Comparison of ENCODE assay signal across 15 cellular contexts in genomic region chr3:150653110-150653561, GRCh38. TPM values are rescaled to one million over a fixed set of nuclear protein-coding genes. Genes with fewer than 3 reads are reported as not detected.
DNase-seq lines count a peak whose midpoint lies in the region; ATAC-seq, FAIRE-seq and TF ChIP-seq lines count a peak whose summit lies in the region.
"Had no signal": no experiment of that assay in that cellular context is flagged by ENCODE, and none has a peak within 500 bp of the region (broad histone marks: within the 10 kb centered on the region; RNA-seq: fewer than 3 reads in every experiment).

No MANE protein-coding gene starts in this region.

- H3K9me3 ChIP-seq in mesenchymal stem cell (ENCODE audit: control insufficient read depth, low read length) (no peaks in the 10 kb centered on the region), endodermal cell (ENCODE audit: control insufficient read depth, low read length) (no peaks in the 10 kb centered on the region)
- H3K9me3 ChIP-seq: esophagus muscularis mucosa, testis had no signal

- 91% methylated on average over 4 of the region's 4 CpGs for WGBS in mesenchymal stem cell
- 91 to 96% methylated on average over 4 of the region's 4 CpGs for WGBS in endodermal cell (ENCODE audit: insufficient coverage in 1 of 2, insufficient read length in 1 of 2), 2 experiments

- H3K4me3 Mint-ChIP-seq in endothelial cell (ENCODE audit: unreplicated experiment), result no peak overlapping the region
- H3K4me3 Mint-ChIP-seq in endodermal cell, result no peak overlapping the region
- H3K4me3 Mint-ChIP-seq: activated naive CD8-positive, alpha-beta T cell treated with anti-CD3 and anti-CD28 coated beads, Interleukin-2, amount 10 ng/mL, durations not matched to agents 7 days and 5 days; memory B cell had no signal

- no peak overlapping the region for H2BK12ac ChIP-seq in mesenchymal stem cell (ENCODE audit: low read length in 2 of 2)

- H3K36me3 ChIP-seq in mesenchymal stem cell (ENCODE audit: control insufficient read depth in 1 of 2, insufficient read depth in 2 of 2, low read depth in 1 of 2, low read length in 2 of 2) (no peaks in the 10 kb centered on the region), endodermal cell (ENCODE audit: control insufficient read depth, insufficient read depth, low read length) (no peaks in the 10 kb centered on the region)
- H3K36me3 ChIP-seq: esophagus muscularis mucosa had no signal

- no peaks in the 10 kb centered on the region for H3K79me1 ChIP-seq in mesenchymal stem cell (replicated peaks; ENCODE audit: low read length, poor library complexity, severe bottlenecking)

- H3K36me3 Mint-ChIP-seq in endothelial cell (ENCODE audit: low read depth, unreplicated experiment) (peaks cover 12% of the 10 kb centered on the region), endodermal cell (ENCODE audit: low read depth) (no peaks in the 10 kb centered on the region)
- H3K36me3 Mint-ChIP-seq: activated naive CD8-positive, alpha-beta T cell treated with anti-CD3 and anti-CD28 coated beads, Interleukin-2, amount 10 ng/mL, durations not matched to agents 7 days and 5 days had no signal

- no peak overlapping the region for H3K4ac ChIP-seq in mesenchymal stem cell (ENCODE audit: low read depth in 1 of 2, low read length in 2 of 2)

- H3K4me3 ChIP-seq in mesenchymal stem cell (ENCODE audit: insufficient read depth in 1 of 2, low read depth in 1 of 2, low read length in 2 of 2) (no peak overlapping the region), endodermal cell (ENCODE audit: low read length) (no peak overlapping the region)
- H3K4me3 ChIP-seq: esophagus muscularis mucosa, SK-N-MC, smooth muscle cell, testis had no signal

- no peak overlapping the region for H3K18ac ChIP-seq in mesenchymal stem cell (ENCODE audit: low read depth in 1 of 2, low read length in 2 of 2)

- H2BK15ac ChIP-seq in mesenchymal stem cell (ENCODE audit: low read depth, poor library complexity, severe bottlenecking), result no peak overlapping the region

- H3K9ac ChIP-seq in mesenchymal stem cell (ENCODE audit: low read length) (no peak overlapping the region), endodermal cell (ENCODE audit: extremely low read depth, low read length, poor library complexity, severe bottlenecking) (no peak overlapping the region)

- no peak overlapping the region for H2BK5ac ChIP-seq in mesenchymal stem cell (ENCODE audit: low read depth, low read length, poor library complexity, severe bottlenecking)

- TF ChIP-seq CTCF in endothelial cell (IDR thresholded peaks at IDR 0.05; ENCODE audit: unreplicated experiment) (no peak), endodermal cell (conservative IDR thresholded peaks at IDR 0.05) (no peak)

- no peak overlapping the region for H4K91ac ChIP-seq in mesenchymal stem cell (ENCODE audit: low read length)

- FAIRE-seq in urothelium cell line (lab: Jason Lieb, UNC), result no peak
- FAIRE-seq: G401.6 had no signal

- no peak overlapping the region for H2AK5ac ChIP-seq in mesenchymal stem cell (ENCODE audit: low read length, severe bottlenecking)

- H3K14ac ChIP-seq in mesenchymal stem cell (ENCODE audit: low read length in 2 of 2), result no peak overlapping the region

- H3K4me1 ChIP-seq in mesenchymal stem cell (ENCODE audit: control insufficient read depth, insufficient read depth, low read depth, low read length), result no peaks in the 10 kb centered on the region
- no peaks in the 10 kb centered on the region for H3K4me1 ChIP-seq in endodermal cell (ENCODE audit: control insufficient read depth, insufficient read depth, low read length)
- H3K4me1 ChIP-seq: esophagus muscularis mucosa, testis had no signal

- no peak overlapping the region for H3K23ac ChIP-seq in mesenchymal stem cell (ENCODE audit: low read length in 2 of 2)

- H3K4me2 ChIP-seq in mesenchymal stem cell (ENCODE audit: low read length, poor library complexity, severe bottlenecking), result no peak overlapping the region
- H3K4me2 ChIP-seq: smooth muscle cell had no signal

- H2BK120ac ChIP-seq in mesenchymal stem cell (ENCODE audit: low read depth, low read length), result no peak overlapping the region

- H3K27me3 Mint-ChIP-seq in endothelial cell (ENCODE audit: unreplicated experiment), result peaks cover 2% of the 10 kb centered on the region
- H3K27me3 Mint-ChIP-seq in endodermal cell (ENCODE audit: insufficient read depth), result no peaks in the 10 kb centered on the region

- H3K9me3 Mint-ChIP-seq in endothelial cell (ENCODE audit: unreplicated experiment), result no peaks in the 10 kb centered on the region
- no peaks in the 10 kb centered on the region for H3K9me3 Mint-ChIP-seq in endodermal cell
- H3K9me3 Mint-ChIP-seq: activated naive CD8-positive, alpha-beta T cell treated with anti-CD3 and anti-CD28 coated beads, Interleukin-2, amount 10 ng/mL, durations not matched to agents 7 days and 5 days; memory B cell had no signal

- H3K4me1 Mint-ChIP-seq in endothelial cell (ENCODE audit: unreplicated experiment) (peaks cover 16% of the 10 kb centered on the region), endodermal cell (no peaks in the 10 kb centered on the region)
- H3K4me1 Mint-ChIP-seq: activated naive CD8-positive, alpha-beta T cell treated with anti-CD3 and anti-CD28 coated beads, Interleukin-2, amount 10 ng/mL, durations not matched to agents 7 days and 5 days had no signal

- H3K27me3 ChIP-seq in mesenchymal stem cell (ENCODE audit: control insufficient read depth in 1 of 2, insufficient read depth in 1 of 2, low read length in 2 of 2), result no peaks in the 10 kb centered on the region
- H3K27me3 ChIP-seq in endodermal cell (ENCODE audit: control insufficient read depth, insufficient read depth, low read length, poor library complexity, severe bottlenecking), result no peaks in the 10 kb centered on the region
- H3K27me3 ChIP-seq: esophagus muscularis mucosa, testis had no signal

- H3K27ac Mint-ChIP-seq in endothelial cell (ENCODE audit: unreplicated experiment), result peak overlapping the region; percentile 48
- H3K27ac Mint-ChIP-seq in endodermal cell, result no peak overlapping the region
- H3K27ac Mint-ChIP-seq: activated naive CD8-positive, alpha-beta T cell treated with anti-CD3 and anti-CD28 coated beads, Interleukin-2, amount 10 ng/mL, durations not matched to agents 7 days and 5 days; memory B cell had no signal

- no peak overlapping the region for H4K8ac ChIP-seq in mesenchymal stem cell (ENCODE audit: low read length)

- H3K27ac ChIP-seq in mesenchymal stem cell (ENCODE audit: low read length, poor library complexity, severe bottlenecking), result no peak overlapping the region
- H3K27ac ChIP-seq in endodermal cell (ENCODE audit: low read depth, low read length), result no peak overlapping the region
- H3K27ac ChIP-seq: esophagus muscularis mucosa, SK-N-MC, testis had no signal

- ATAC-seq in GM19023 (IDR thresholded peaks at IDR 0.05; ENCODE audit: unreplicated experiment) (peak; percentile 63), GM21723 (IDR thresholded peaks at IDR 0.05; ENCODE audit: unreplicated experiment) (peak; percentile 80), HG03108 (IDR thresholded peaks at IDR 0.05; ENCODE audit: unreplicated experiment) (peak; percentile 73)

- H2AFZ ChIP-seq in mesenchymal stem cell (ENCODE audit: low read depth, low read length), result no peak overlapping the region

- DNase-seq in endothelial cell (ENCODE audit: low spot score) (no peak), mesenchymal stem cell (no peak), endodermal cell (no peak), urothelium cell line (ENCODE audit: low spot score) (no peak)
- DNase-seq: activated naive CD8-positive, alpha-beta T cell treated with anti-CD3 and anti-CD28 coated beads, Interleukin-2, amount 10 ng/mL, durations not matched to agents 7 days and 5 days; central memory CD4-positive, alpha-beta T cell; testis had no signal

RNA-seq across cellular contexts. Expression of gene SELENOT, which starts 50.0 kb away (rescaled TPM):
- total RNA-seq in endothelial cell (ENCODE audit: unreplicated experiment), result 73.6 TPM
- 60.1 TPM for polyA plus RNA-seq in mesenchymal stem cell (2013, experiment 1 of 2)
- polyA plus RNA-seq in mesenchymal stem cell (2013, experiment 2 of 2), result 64.9 TPM
- total RNA-seq in endodermal cell, result 10 to 100 TPM; 70.8 to 75.9 TPM
- polyA plus RNA-seq in endodermal cell (2013, experiment 1 of 2), result 101 TPM
- 96.7 TPM for polyA plus RNA-seq in endodermal cell (2013, experiment 2 of 2)

RNA-seq across cellular contexts. Expression of gene ERICH6, which starts 50.6 kb away (rescaled TPM):
- total RNA-seq in endothelial cell (ENCODE audit: unreplicated experiment), result 0.31 TPM
- 0.04 TPM for polyA plus RNA-seq in mesenchymal stem cell (2013, experiment 1 of 2)
- 0.03 TPM for polyA plus RNA-seq in mesenchymal stem cell (2013, experiment 2 of 2)
- under 1 TPM in 1 of 2 donors, not detected in 1; 0.42 TPM for total RNA-seq in endodermal cell
- not detected for polyA plus RNA-seq in endodermal cell (2013, experiment 1 of 2)
- not detected for polyA plus RNA-seq in endodermal cell (2013, experiment 2 of 2)
- total RNA-seq: esophagus muscularis mucosa, smooth muscle cell had no signal
